Comparison of ENCODE assay signal across 8 cellular contexts in genomic region chr14:32073537-32074189, GRCh38. TPM values are rescaled to one million over a fixed set of nuclear protein-coding genes. Genes with fewer than 3 reads are reported as not detected.
DNase-seq lines count a peak whose midpoint lies in the region; ATAC-seq and TF ChIP-seq lines count a peak whose summit lies in the region.

No MANE protein-coding gene starts in this region.

- ATAC-seq in SK-N-SH treated with all-trans-retinoic acid at 6 μM for 48 hours (no peak), HG03039 (IDR thresholded peaks at IDR 0.05; ENCODE audit: unreplicated experiment) (peak; percentile 26), HG02884 (IDR thresholded peaks at IDR 0.05; ENCODE audit: unreplicated experiment) (no peak)

- H3K4me2 ChIP-seq in SK-N-SH, result no peak overlapping the region

- peak; percentile 85 for TF ChIP-seq RAD21 in SK-N-SH (IDR thresholded peaks at IDR 0.05; ENCODE audit: low read length)

- CTCF ChIA-PET in SK-N-SH (lab: Yijun Ruan, JAX), result interaction anchor here (0.6 to 14.1 kb wide), 34 partner anchors 8 to 568 kb away, joined by 3 to 169 read pairs (median 4); partner anchors contain the start of gene RNU6-7

- H3K27ac ChIP-seq in SK-N-SH (ENCODE audit: low read depth in 2 of 2, low read length in 1 of 2) (no peak overlapping the region), esophagus muscularis mucosa (replicated peaks in 1 of 4) (peak overlapping the region; percentile 50 to 100 (median 98)), neutrophil (no peak overlapping the region)

- H4K20me1 ChIP-seq in SK-N-SH (ENCODE audit: insufficient read depth), result peaks cover 7% of the 10 kb centered on the region

- POLR2A ChIA-PET in SK-N-SH (lab: Yijun Ruan, JAX), result no interaction called here

- no peak for TF ChIP-seq POLR2A in esophagus muscularis mucosa (IDR thresholded peaks at IDR 0.05; ENCODE audit: low read depth)

- TF ChIP-seq EP300 in SK-N-SH (IDR thresholded peaks at IDR 0.05; ENCODE audit: borderline replicate concordance in 1 of 2, low read depth in 1 of 2, low read length in 1 of 2), result no peak
- TF ChIP-seq EP300 in esophagus muscularis mucosa (IDR thresholded peaks at IDR 0.05), result no peak

- no peaks in the 10 kb centered on the region for H3K9me3 ChIP-seq in SK-N-SH
- no peaks in the 10 kb centered on the region for H3K9me3 ChIP-seq in esophagus muscularis mucosa
- no peaks in the 10 kb centered on the region for H3K9me3 ChIP-seq in neutrophil

- intact Hi-C loops in esophagus muscularis mucosa (cut with DNase I), result loop anchor here (2.0 to 10.0 kb wide), 2 partner anchors 139 to 179 kb away; no protein-coding TSS in a partner anchor

- H3K9me2 ChIP-seq in SK-N-SH, result no peaks in the 10 kb centered on the region

- H3K4me1 ChIP-seq in SK-N-SH (ENCODE audit: control insufficient read depth in 1 of 2, insufficient read depth in 2 of 2, low read depth in 1 of 2, low read length in 1 of 2), result no peaks in the 10 kb centered on the region; a peak in 1 of 4 replicates
- H3K4me1 ChIP-seq in esophagus muscularis mucosa, result peaks cover 0 to 37% (median 31%) of the 10 kb centered on the region in 4 donors
- H3K4me1 ChIP-seq in neutrophil (ENCODE audit: control insufficient read depth in 1 of 2, insufficient read depth in 1 of 2, low read depth in 1 of 2, low read length in 1 of 2), result peaks cover 12 to 13% of the 10 kb centered on the region in 2 experiments

- 83% methylated on average over 6 of the region's 6 CpGs for WGBS in SK-N-SH (ENCODE audit: low lambda C conversion rate)
- WGBS in esophagus muscularis mucosa, result 91% methylated on average over 6 of the region's 6 CpGs

- H3K4me3 ChIP-seq in SK-N-SH (ENCODE audit: low read depth in 2 of 2, low read length in 1 of 2), result no peak overlapping the region
- H3K4me3 ChIP-seq in esophagus muscularis mucosa, result no peak overlapping the region
- no peak overlapping the region for H3K4me3 ChIP-seq in neutrophil (ENCODE audit: low read depth in 1 of 2, low read length in 1 of 2)

- no peak overlapping the region for H3K9ac ChIP-seq in SK-N-SH

- peaks cover 31% of the 10 kb centered on the region for H3K79me2 ChIP-seq in SK-N-SH (ENCODE audit: insufficient read depth)

- TF ChIP-seq CTCF in SK-N-SH (IDR thresholded peaks at IDR 0.05) (peak; percentile 81), esophagus muscularis mucosa (IDR thresholded peaks at IDR 0.05) (peak; percentile 55 to 74 (median 74)), neutrophil (IDR thresholded peaks at IDR 0.05) (peak; percentile 16)

- peaks cover 10% of the 10 kb centered on the region for H3F3A ChIP-seq in SK-N-SH (replicated peaks; ENCODE audit: insufficient read depth)

- no peaks in the 10 kb centered on the region for H3K36me3 ChIP-seq in SK-N-SH (replicated peaks in 1 of 2; ENCODE audit: control insufficient read depth in 1 of 2, insufficient read depth in 2 of 2, low read length in 1 of 2)
- no peaks in the 10 kb centered on the region for H3K36me3 ChIP-seq in esophagus muscularis mucosa
- H3K36me3 ChIP-seq in neutrophil, result no peaks in the 10 kb centered on the region

- H3K27me3 ChIP-seq in SK-N-SH (ENCODE audit: insufficient read depth), result no peaks in the 10 kb centered on the region
- no peaks in the 10 kb centered on the region for H3K27me3 ChIP-seq in esophagus muscularis mucosa
- peaks cover 36% of the 10 kb centered on the region for H3K27me3 ChIP-seq in neutrophil

- H2AFZ ChIP-seq in SK-N-SH (ENCODE audit: low read depth), result no peak overlapping the region

- DNase-seq in SK-N-SH (peak; percentile 61), NCI-H345 (lab: John Stamatoyannopoulos, UW) (peak; percentile 83), esophagus muscularis mucosa (ENCODE audit: extremely low spot score) (no peak)
- peak; percentile 46 to 66 for DNase-seq in activated CD4-positive, alpha-beta T cell treated with anti-CD3 and anti-CD28 coated beads for 4 hours

TF ChIP-seq in SK-N-SH, 30 proteins besides CTCF, POLR2A, EP300 and RAD21 (continues in another document):
- no peak for TF ChIP-seq ZBTB33 (IDR thresholded peaks at IDR 0.05; ENCODE audit: borderline replicate concordance, low read depth)
- TF ChIP-seq NRF1 (IDR thresholded peaks at IDR 0.05; ENCODE audit: low read depth, low read length), result no peak
- no peak for TF ChIP-seq IRF3 (IDR thresholded peaks at IDR 0.05; ENCODE audit: low read depth, low read length)
- TF ChIP-seq YY1 (IDR thresholded peaks at IDR 0.05; ENCODE audit: low read depth), result no peak
- TF ChIP-seq FOXM1 (IDR thresholded peaks at IDR 0.05; ENCODE audit: low read depth), result no peak
- no peak for TF ChIP-seq PBX3 (IDR thresholded peaks at IDR 0.05)

TF ChIP-seq in SK-N-SH treated with all-trans-retinoic acid at 6 μM for 48 hours, 23 proteins besides CTCF, POLR2A, EP300 and RAD21:
- TF ChIP-seq POU6F1 (CRISPR knock-in tag; IDR thresholded peaks at IDR 0.05; ENCODE audit: borderline replicate concordance, low read depth) (no peak), TSHZ2 (CRISPR knock-in tag; IDR thresholded peaks at IDR 0.05) (no peak), GLIS3 (CRISPR knock-in tag; IDR thresholded peaks at IDR 0.05) (no peak)

RNA-seq across cellular contexts. Expression of gene ARHGAP5, which starts 3.4 kb away (rescaled TPM):
- 7.2 and 11.1 TPM in 2 replicates for polyA plus RNA-seq in SK-N-SH (2012; rRNA removed)
- 14.8 and 18.0 TPM in 2 replicates for polyA plus RNA-seq in SK-N-SH (2012; cell fraction: cytosol; rRNA removed)
- 3.8 and 12.3 TPM in 2 replicates for polyA plus RNA-seq in SK-N-SH (2012; cell fraction: nucleus; rRNA removed)
- total RNA-seq in esophagus muscularis mucosa, result 100 to 1,000 TPM; 171 to 223 (median 196) TPM

Comparison
In these comparisons a context has a peak if more than half of its experiments do, and no peak if none do; other contexts are left out.
1. H3K27ac ChIP-seq: peak in esophagus muscularis mucosa (4 of 4); none in SK-N-SH (0 of 2) and neutrophil (single experiment).
2. CTCF ChIP-seq: peak in every context shown above with its lines; median percentile 81 in SK-N-SH; 74 in esophagus muscularis mucosa; 16 in neutrophil.